7 cellular contexts compared by ENCODE assay signal in genomic region chr4:7553280-7553679, GRCh38.
"Had no signal": no experiment of that assay in that cellular context is flagged by ENCODE, and none has a peak within 500 bp of the region (broad histone marks: within the 10 kb centered on the region; RNA-seq: fewer than 3 reads in every experiment).

No MANE protein-coding gene starts in this region.

- H3K27me3 Mint-ChIP-seq: IgD-negative memory B cell had no signal

- DNase-seq: GM23248, GOT3, H7, HCEC 1CT, KG1 had no signal

- H3K27ac Mint-ChIP-seq: IgD-negative memory B cell had no signal

- H3K27ac ChIP-seq: GM23248, HL-60 had no signal

- H3K9ac ChIP-seq: GM23248 had no signal

- H2AFZ ChIP-seq: GM23248 had no signal

- H3K4me3 ChIP-seq: GM23248 had no signal
